Comparison of ENCODE assay signal across 1 cellular context in genomic region chr6:27288136-27289044, GRCh38.
TF ChIP-seq lines count a peak whose summit lies in the region.

No MANE protein-coding gene starts in this region.

TF ChIP-seq in HEK293, 187 proteins besides CTCF, POLR2A, EP300 and RAD21 (continued from another document and continues in another):
- TF ChIP-seq PRDM6 (tag by site-specific recombination; IDR thresholded peaks at IDR 0.05): no peak
- no peak for TF ChIP-seq ZBTB6 (tag by site-specific recombination; IDR thresholded peaks at IDR 0.05)
- TF ChIP-seq ZNF645 (tag by site-specific recombination; IDR thresholded peaks at IDR 0.05): no peak
- peak; percentile 82 for TF ChIP-seq ZBTB17 (tag by site-specific recombination; IDR thresholded peaks at IDR 0.05)
- no peak; the same call in 1 of the 2 replicates for TF ChIP-seq ZNF449 (tag by site-specific recombination; IDR thresholded peaks at IDR 0.05)
- no peak for TF ChIP-seq AEBP2 (tag by site-specific recombination; IDR thresholded peaks at IDR 0.05; ENCODE audit: borderline replicate concordance)
- TF ChIP-seq ZBTB20 (tag by site-specific recombination; IDR thresholded peaks at IDR 0.05): peak; percentile 97
- no peak for TF ChIP-seq ZNF776 (tag by site-specific recombination; IDR thresholded peaks at IDR 0.05; ENCODE audit: borderline replicate concordance)
- TF ChIP-seq ZNF707 (tag by site-specific recombination; IDR thresholded peaks at IDR 0.05): no peak
- TF ChIP-seq ZNF311 (tag by site-specific recombination; IDR thresholded peaks at IDR 0.05; ENCODE audit: borderline replicate concordance): no peak
- TF ChIP-seq TCF7L2 (IDR thresholded peaks at IDR 0.05; ENCODE audit: borderline replicate concordance, low read depth, low read length): no peak
- TF ChIP-seq FEZF1 (tag by site-specific recombination; IDR thresholded peaks at IDR 0.05): no peak
- TF ChIP-seq ZFP37 (tag by site-specific recombination; IDR thresholded peaks at IDR 0.05): no peak
- no peak for TF ChIP-seq ZNF239 (tag by site-specific recombination; IDR thresholded peaks at IDR 0.05)
- no peak for TF ChIP-seq YY1 (tag by site-specific recombination; IDR thresholded peaks at IDR 0.05)
- TF ChIP-seq ZNF561 (tag by site-specific recombination; IDR thresholded peaks at IDR 0.05; ENCODE audit: borderline replicate concordance): no peak
- no peak for TF ChIP-seq INSM2 (tag by site-specific recombination; IDR thresholded peaks at IDR 0.05)
- no peak for TF ChIP-seq ZNF530 (tag by site-specific recombination; IDR thresholded peaks at IDR 0.05; ENCODE audit: low read depth)
- no peak for TF ChIP-seq ZBTB10 (tag by site-specific recombination; IDR thresholded peaks at IDR 0.05)
- TF ChIP-seq ZNF324 (tag by site-specific recombination; IDR thresholded peaks at IDR 0.05): no peak
- no peak for TF ChIP-seq ZNF19 (tag by site-specific recombination; IDR thresholded peaks at IDR 0.05; ENCODE audit: low read depth)
- 0 out of 2 replicates have a peak, but pooled peaks have one; percentile 7 for TF ChIP-seq ZBTB8A (tag by site-specific recombination; IDR thresholded peaks at IDR 0.05)
- no peak for TF ChIP-seq ZNF670 (tag by site-specific recombination; IDR thresholded peaks at IDR 0.05; ENCODE audit: low read depth)
- no peak for TF ChIP-seq ZNF302 (tag by site-specific recombination; IDR thresholded peaks at IDR 0.05; ENCODE audit: low read depth)
- TF ChIP-seq ZNF830 (tag by site-specific recombination; IDR thresholded peaks at IDR 0.05; ENCODE audit: low read depth): no peak
- no peak for TF ChIP-seq ZNF214 (tag by site-specific recombination; IDR thresholded peaks at IDR 0.05; ENCODE audit: borderline replicate concordance)
- no peak for TF ChIP-seq MEIS1 (CRISPR knock-in tag; IDR thresholded peaks at IDR 0.05; ENCODE audit: borderline replicate concordance)
- TF ChIP-seq ZNF791 (tag by site-specific recombination; IDR thresholded peaks at IDR 0.05): no peak
- TF ChIP-seq PRDM1 (tag by site-specific recombination; IDR thresholded peaks at IDR 0.05): no peak
- no peak for TF ChIP-seq ZNF10 (tag by site-specific recombination; IDR thresholded peaks at IDR 0.05)
- TF ChIP-seq ZNF514 (tag by site-specific recombination; IDR thresholded peaks at IDR 0.05): no peak
- no peak for TF ChIP-seq ZFP41 (tag by site-specific recombination; IDR thresholded peaks at IDR 0.05; ENCODE audit: borderline replicate concordance)
- TF ChIP-seq PRDM2 (tag by site-specific recombination; IDR thresholded peaks at IDR 0.05; ENCODE audit: borderline replicate concordance): no peak
- TF ChIP-seq MZF1 (tag by site-specific recombination; IDR thresholded peaks at IDR 0.05; ENCODE audit: borderline replicate concordance): peak; percentile 21; the same call in 1 of the 2 replicates
- no peak for TF ChIP-seq ZNF37A (tag by site-specific recombination; IDR thresholded peaks at IDR 0.05)
- no peak for TF ChIP-seq ZNF76 (tag by site-specific recombination; IDR thresholded peaks at IDR 0.05; ENCODE audit: borderline replicate concordance, low read depth)
- peak; percentile 44; the same call in 1 of the 2 replicates for TF ChIP-seq ZNF341 (tag by site-specific recombination; IDR thresholded peaks at IDR 0.05; ENCODE audit: low read depth)
- TF ChIP-seq KLF16 (tag by site-specific recombination; IDR thresholded peaks at IDR 0.05): no peak
- no peak for TF ChIP-seq ZNF175 (tag by site-specific recombination; IDR thresholded peaks at IDR 0.05)
- TF ChIP-seq ZNF24 (tag by site-specific recombination; IDR thresholded peaks at IDR 0.05): no peak
- TF ChIP-seq ZNF639 (tag by site-specific recombination; IDR thresholded peaks at IDR 0.05): no peak; the same call in 1 of the 2 replicates
- TF ChIP-seq ZNF2 (tag by site-specific recombination; IDR thresholded peaks at IDR 0.05): 0 out of 2 replicates have a peak, but pooled peaks have one; percentile 26
- TF ChIP-seq ZSCAN16 (tag by site-specific recombination; IDR thresholded peaks at IDR 0.05): no peak
- TF ChIP-seq ZNF221 (tag by site-specific recombination; IDR thresholded peaks at IDR 0.05; ENCODE audit: borderline replicate concordance): no peak
- TF ChIP-seq ZNF23 (tag by site-specific recombination; IDR thresholded peaks at IDR 0.05; ENCODE audit: borderline replicate concordance): no peak
- TF ChIP-seq ZNF132 (tag by site-specific recombination; IDR thresholded peaks at IDR 0.05; ENCODE audit: borderline replicate concordance): no peak
- TF ChIP-seq ZNF404 (tag by site-specific recombination; IDR thresholded peaks at IDR 0.05): no peak
- no peak for TF ChIP-seq GFI1B (tag by site-specific recombination; IDR thresholded peaks at IDR 0.05)
